Comparison of ENCODE assay signal across 7 cellular contexts in the genomic region with DNA sequence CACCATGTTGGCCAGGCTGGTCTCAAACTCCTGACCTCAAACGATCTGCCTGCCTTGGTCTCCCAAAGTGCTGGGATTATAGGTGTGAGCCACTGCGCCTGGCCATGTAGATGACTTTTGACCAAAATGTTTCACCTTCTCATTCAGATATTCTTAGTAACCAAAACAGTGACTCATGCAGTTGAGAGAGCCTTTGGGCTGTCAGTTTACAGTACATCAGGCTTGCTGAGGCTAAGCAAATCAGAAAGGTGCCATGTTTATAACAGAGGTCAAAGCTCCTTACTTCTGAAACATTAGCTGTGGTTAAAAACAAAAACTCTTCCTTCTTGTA. TPM values are rescaled to one million over a fixed set of nuclear protein-coding genes. Genes with fewer than 3 reads are reported as not detected.
DNase-seq lines count a peak whose midpoint lies in the region; ATAC-seq, FAIRE-seq and TF ChIP-seq lines count a peak whose summit lies in the region.

No MANE protein-coding gene starts in this region.

- H3K36me3 ChIP-seq in WERI-Rb-1, result no peaks in the 10 kb centered on the region

- DNase-seq in RKO (ENCODE audit: low spot score), result peak; percentile 46
- DNase-seq in fibroblast of peridontal ligament (ENCODE audit: extremely low read depth), result peak; percentile 44
- DNase-seq in frontal cortex (ENCODE audit: low spot score in 2 of 2), result no peak
- DNase-seq in ureter (ENCODE audit: low spot score), result no peak
- no peak for DNase-seq in WERI-Rb-1

- H3K27me3 ChIP-seq in WERI-Rb-1 (ENCODE audit: insufficient read depth, low read depth, severe bottlenecking), result no peaks in the 10 kb centered on the region

- H3K27ac ChIP-seq in WERI-Rb-1, result no peak overlapping the region

- ATAC-seq in GM18858 (IDR thresholded peaks at IDR 0.05; ENCODE audit: unreplicated experiment) (peak; percentile 68), HG02623 (IDR thresholded peaks at IDR 0.05; ENCODE audit: unreplicated experiment) (peak; percentile 59)

- FAIRE-seq in frontal cortex (lab: Jason Lieb, UNC), result no peak

- H3K4me3 ChIP-seq in WERI-Rb-1 (ENCODE audit: low read depth, low read length), result no peak overlapping the region

- no peak for TF ChIP-seq CTCF in WERI-Rb-1 (IDR thresholded peaks at IDR 0.05; ENCODE audit: low read depth, low read length)

- H3K9me3 ChIP-seq in WERI-Rb-1 (ENCODE audit: severe bottlenecking), result no peaks in the 10 kb centered on the region

RNA-seq across cellular contexts. Expression of gene CNIH4, which starts 21.0 kb away (rescaled TPM):
- 39.1 TPM for total RNA-seq in frontal cortex
- total RNA-seq in ureter, result 53.8 TPM

RNA-seq across cellular contexts. Expression of gene NVL, which starts 47.7 kb away (rescaled TPM):
- total RNA-seq in frontal cortex (35.5 TPM), ureter (35.7 TPM)

RNA-seq across cellular contexts. Expression of gene WDR26, which starts 57.0 kb away (rescaled TPM):
- 58.7 TPM for total RNA-seq in frontal cortex
- 79.5 TPM for total RNA-seq in ureter

Comparison
In these comparisons a context has a peak if more than half of its experiments do, and no peak if none do; other contexts are left out.
1. DNase-seq: peak in RKO (single experiment) and fibroblast of peridontal ligament (single experiment); none in frontal cortex (0 of 2), ureter (single experiment) and WERI-Rb-1 (single experiment).